ENCODE assay signal across 25 cellular contexts in the genomic region with DNA sequence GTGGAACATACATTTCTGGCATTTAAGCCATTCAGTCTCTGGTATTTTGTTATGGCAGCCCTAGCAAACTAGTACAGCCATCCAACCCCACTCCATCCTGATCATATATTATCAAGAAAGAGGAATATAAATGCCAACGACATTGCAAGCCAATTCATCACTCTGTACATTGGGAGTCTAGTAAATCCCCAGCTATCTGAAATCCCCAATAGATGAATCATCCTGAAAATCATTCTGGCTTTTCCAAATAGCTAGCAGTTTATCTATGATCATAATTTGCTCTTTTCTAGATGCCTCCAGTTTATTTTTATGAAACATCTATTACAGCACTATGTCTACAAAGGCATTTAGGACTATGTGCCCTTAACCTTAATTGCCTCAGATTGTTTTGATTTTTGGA. TPM values are rescaled to one million over a fixed set of nuclear protein-coding genes. Genes with fewer than 3 reads are reported as not detected.
A peak's percentile ranks its signal among the peaks of the same experiment; 100 is the strongest.
DNase-seq lines count a peak whose midpoint lies in the region; ATAC-seq and TF ChIP-seq lines count a peak whose summit lies in the region.
"Had no signal": no experiment of that assay in that cellular context is flagged by ENCODE, and none has a peak within 500 bp of the region (broad histone marks: within the 10 kb centered on the region; RNA-seq: fewer than 3 reads in every experiment).

No MANE protein-coding gene starts in this region.

- no peaks in the 10 kb centered on the region for H3K36me3 ChIP-seq in mammary epithelial cell (ENCODE audit: insufficient read depth, low read length)
- no peaks in the 10 kb centered on the region for H3K36me3 ChIP-seq in breast epithelium
- no peaks in the 10 kb centered on the region for H3K36me3 ChIP-seq in vagina
- H3K36me3 ChIP-seq: BLaER1, esophagus squamous epithelium, Peyer's patch, stomach, transverse colon had no signal

- in situ Hi-C loops in mammary epithelial cell (cut with MboI; ENCODE audit: low sequenced_read_pairs in 2 of 2) = loop anchor here in 1 of 2 donors (10.0 to 25.0 kb wide), 2 partner anchors 128 to 526 kb away; partner anchors contain the start of gene RAP2C

- no peaks in the 10 kb centered on the region for H3K4me1 Mint-ChIP-seq in progenitor cell of endocrine pancreas (ENCODE audit: low read depth)
- peaks cover 11% of the 10 kb centered on the region for H3K4me1 Mint-ChIP-seq in activated CD4-positive, alpha-beta memory T cell treated with anti-CD3 and anti-CD28 coated beads, Interleukin-2, amount 10 ng/mL, durations not matched to agents 7 days and 5 days
- H3K4me1 Mint-ChIP-seq: GM23338, WTC11 had no signal

- TF ChIP-seq CTCF in mammary epithelial cell (conservative IDR thresholded peaks at IDR 0.05 in 1 of 2, IDR thresholded peaks at IDR 0.05 in 1 of 2; ENCODE audit: extremely low read depth in 1 of 2, insufficient read depth in 1 of 2, low read depth in 1 of 2, low read length in 2 of 2) (no peak), breast epithelium (IDR thresholded peaks at IDR 0.05) (no peak), fibroblast of pulmonary artery (IDR thresholded peaks at IDR 0.05; ENCODE audit: low read length, missing control alignments) (no peak), vagina (IDR thresholded peaks at IDR 0.05) (no peak), progenitor cell of endocrine pancreas (IDR thresholded peaks at IDR 0.05; ENCODE audit: unreplicated experiment) (no peak)

- no peaks in the 10 kb centered on the region for H3K9me3 Mint-ChIP-seq in progenitor cell of endocrine pancreas (ENCODE audit: low read depth)
- H3K9me3 Mint-ChIP-seq in activated CD4-positive, alpha-beta memory T cell treated with anti-CD3 and anti-CD28 coated beads, Interleukin-2, amount 10 ng/mL, durations not matched to agents 7 days and 5 days = no peaks in the 10 kb centered on the region
- H3K9me3 Mint-ChIP-seq: activated CD4-positive, alpha-beta memory T cell treated with anti-CD3 and anti-CD28 coated beads for 36 hours; GM23338; memory B cell; WTC11 had no signal

- H3K4me1 ChIP-seq in mammary epithelial cell (ENCODE audit: insufficient read depth, low read length) (peaks cover 4% of the 10 kb centered on the region), breast epithelium (no peaks in the 10 kb centered on the region), vagina (no peaks in the 10 kb centered on the region)
- H3K4me1 ChIP-seq: esophagus squamous epithelium, Peyer's patch, stomach, transverse colon had no signal

- BruUV-seq in mammary epithelial cell (replicated peaks; lab: Mats Ljungman, UMichigan) = no TSS peak

- no peaks in the 10 kb centered on the region for H4K20me1 ChIP-seq in mammary epithelial cell (ENCODE audit: insufficient read depth, low read length)

- no peak overlapping the region for H3K9ac ChIP-seq in mammary epithelial cell (ENCODE audit: insufficient read depth, low read length)
- H3K9ac ChIP-seq: BLaER1 had no signal

- H3K36me3 Mint-ChIP-seq in progenitor cell of endocrine pancreas (ENCODE audit: insufficient read depth) = no peaks in the 10 kb centered on the region
- no peaks in the 10 kb centered on the region for H3K36me3 Mint-ChIP-seq in activated CD4-positive, alpha-beta memory T cell treated with anti-CD3 and anti-CD28 coated beads, Interleukin-2, amount 10 ng/mL, durations not matched to agents 7 days and 5 days (ENCODE audit: low read depth)
- H3K36me3 Mint-ChIP-seq: activated CD4-positive, alpha-beta memory T cell treated with anti-CD3 and anti-CD28 coated beads for 36 hours; memory B cell; WTC11 had no signal

- H3K27ac Mint-ChIP-seq in progenitor cell of endocrine pancreas = no peak overlapping the region
- H3K27ac Mint-ChIP-seq in activated CD4-positive, alpha-beta memory T cell treated with anti-CD3 and anti-CD28 coated beads, Interleukin-2, amount 10 ng/mL, durations not matched to agents 7 days and 5 days = no peak overlapping the region
- H3K27ac Mint-ChIP-seq: activated CD4-positive, alpha-beta memory T cell treated with anti-CD3 and anti-CD28 coated beads for 36 hours; GM23338; memory B cell; WTC11 had no signal

- H3K9me3 ChIP-seq in mammary epithelial cell (replicated peaks; ENCODE audit: insufficient read depth, low read length) (no peaks in the 10 kb centered on the region), breast epithelium (no peaks in the 10 kb centered on the region), vagina (no peaks in the 10 kb centered on the region)
- H3K9me3 ChIP-seq: BLaER1, esophagus squamous epithelium, Peyer's patch, stomach, transverse colon had no signal

- POLR2A ChIA-PET in activated CD4-positive, alpha-beta memory T cell treated with anti-CD3 and anti-CD28 coated beads, Interleukin-2, amount 10 ng/mL, durations not matched to agents 7 days and 5 days (lab: Charles Lee) = no interaction called here

- peak; percentile 23 for DNase-seq in mammary epithelial cell
- DNase-seq in breast epithelium (ENCODE audit: low spot score in 2 of 2) = no peak
- DNase-seq in amniotic epithelial cell (ENCODE audit: low read depth) = peak; percentile 29
- DNase-seq in fibroblast of pulmonary artery (ENCODE audit: low read depth) = peak; percentile 36
- no peak for DNase-seq in vagina (ENCODE audit: extremely low spot score in 2 of 2)
- no peak for DNase-seq in progenitor cell of endocrine pancreas (ENCODE audit: low spot score, unreplicated experiment)
- DNase-seq in activated CD4-positive, alpha-beta memory T cell treated with anti-CD3 and anti-CD28 coated beads, Interleukin-2, amount 10 ng/mL, durations not matched to agents 7 days and 5 days = no peak
- no peak for DNase-seq in left ventricle myocardium superior
- DNase-seq: activated CD4-positive, alpha-beta memory T cell treated with anti-CD3 and anti-CD28 coated beads for 36 hours; activated T-cell treated with anti-CD3 and anti-CD28 coated beads for 4 hours; DND-41; effector CD4-positive, alpha-beta T cell; esophagus squamous epithelium; NCI-H1417; NCI-H510A treated with DMSO at 0.1 percent for 48 hours; occipital lobe; Peyer's patch; stimulated activated CD4-positive, alpha-beta T cell treated with anti-CD3 and anti-CD28 coated beads, Interleukin-12 subunit alpha, Interleukin-12 subunit beta, amount 100 ng/mL, for 4 hours; stomach; transverse colon had no signal

- H3K4me3 ChIP-seq in mammary epithelial cell (replicated peaks in 1 of 3; ENCODE audit: insufficient read depth in 1 of 3, low read depth in 2 of 3, low read length in 3 of 3) = no peak overlapping the region
- no peak overlapping the region for H3K4me3 ChIP-seq in breast epithelium
- H3K4me3 ChIP-seq in fibroblast of pulmonary artery (replicated peaks; ENCODE audit: low read depth, low read length) = no peak overlapping the region
- H3K4me3 ChIP-seq in vagina = no peak overlapping the region
- H3K4me3 ChIP-seq: BLaER1, esophagus squamous epithelium, GM23338, Peyer's patch, stomach, transverse colon had no signal

- peak overlapping the region; percentile 19 for H3K4me2 ChIP-seq in mammary epithelial cell (ENCODE audit: insufficient read depth, low read depth, low read length)
- H3K4me2 ChIP-seq: BLaER1, GM23338 had no signal

- H3K27me3 ChIP-seq in mammary epithelial cell (ENCODE audit: insufficient read depth, low read length) (peaks cover 8% of the 10 kb centered on the region), breast epithelium (peaks cover 0 to 63% of the 10 kb centered on the region in 2 donors), vagina (no peaks in the 10 kb centered on the region)
- H3K27me3 ChIP-seq: esophagus squamous epithelium, Peyer's patch, transverse colon had no signal

- no peaks in the 10 kb centered on the region for H3K27me3 Mint-ChIP-seq in progenitor cell of endocrine pancreas
- peaks cover 3% of the 10 kb centered on the region for H3K27me3 Mint-ChIP-seq in activated CD4-positive, alpha-beta memory T cell treated with anti-CD3 and anti-CD28 coated beads, Interleukin-2, amount 10 ng/mL, durations not matched to agents 7 days and 5 days

- CTCF ChIA-PET in mammary epithelial cell (lab: Charles Lee; ENCODE audit: low non-redundant PET) = no interaction called here
- CTCF ChIA-PET in activated CD4-positive, alpha-beta memory T cell treated with anti-CD3 and anti-CD28 coated beads, Interleukin-2, amount 10 ng/mL, durations not matched to agents 7 days and 5 days (lab: Charles Lee) = no interaction called here

- no peak overlapping the region for H3K4me3 Mint-ChIP-seq in progenitor cell of endocrine pancreas (ENCODE audit: low read depth)
- H3K4me3 Mint-ChIP-seq in activated CD4-positive, alpha-beta memory T cell treated with anti-CD3 and anti-CD28 coated beads, Interleukin-2, amount 10 ng/mL, durations not matched to agents 7 days and 5 days = no peak overlapping the region
- H3K4me3 Mint-ChIP-seq: activated CD4-positive, alpha-beta memory T cell treated with anti-CD3 and anti-CD28 coated beads for 36 hours; GM23338; memory B cell; WTC11 had no signal

- H3K27ac ChIP-seq in mammary epithelial cell (ENCODE audit: insufficient read depth, low read depth, low read length) (no peak overlapping the region), breast epithelium (no peak overlapping the region), vagina (no peak overlapping the region)
- H3K27ac ChIP-seq: BLaER1, esophagus squamous epithelium, Peyer's patch, stomach, transverse colon had no signal

- WGBS in mammary epithelial cell (ENCODE audit: low coverage, missing lambda C conversion rate) = 43% methylated on average over 1 of the region's 1 CpG

- H2AFZ ChIP-seq in mammary epithelial cell (ENCODE audit: low read depth, low read length) = no peak overlapping the region
- H2AFZ ChIP-seq: GM23338 had no signal

- no peak for ATAC-seq in left ventricle myocardium superior
- ATAC-seq: GM23338, WTC11 had no signal

- intact Hi-C loops in mammary epithelial cell (cut with micrococcal nuclease) = no loop called here
- intact Hi-C loops in breast epithelium (cut with DNase I; ENCODE audit: low total_unique reads) = no loop called here
- intact Hi-C loops in vagina (cut with DNase I) = no loop called here
- intact Hi-C loops in left ventricle myocardium superior (cut with micrococcal nuclease) = no loop called here

- H3K79me2 ChIP-seq in mammary epithelial cell (ENCODE audit: insufficient read depth, low read length) = no peaks in the 10 kb centered on the region

- dilution Hi-C loops in mammary epithelial cell (cut with HindIII; ENCODE audit: low sequenced_read_pairs) = no loop called here

- TF ChIP-seq POLR2A in breast epithelium (IDR thresholded peaks at IDR 0.05) (no peak), vagina (IDR thresholded peaks at IDR 0.05) (no peak)

RNA-seq across cellular contexts. Expression of gene FRMD7, which starts 41.1 kb away (rescaled TPM):
- under 1 TPM in 1 of 2 donors, not detected in 1; 0.50 TPM for total RNA-seq in mammary epithelial cell
- polyA plus RNA-seq in mammary epithelial cell = not detected
- polyA minus RNA-seq in mammary epithelial cell = not detected
- total RNA-seq in breast epithelium = not detected
- total RNA-seq in vagina = not detected
- total RNA-seq in progenitor cell of endocrine pancreas = not detected in 2 replicates
- not detected for total RNA-seq in activated CD4-positive, alpha-beta memory T cell treated with anti-CD3 and anti-CD28 coated beads, Interleukin-2, amount 10 ng/mL, durations not matched to agents 7 days and 5 days
- 0.07 TPM for total RNA-seq in left ventricle myocardium superior
- total RNA-seq: activated CD4-positive, alpha-beta memory T cell treated with anti-CD3 and anti-CD28 coated beads for 36 hours; esophagus squamous epithelium; GM23338; occipital lobe; Peyer's patch; renal cortical epithelial cell; stomach; transverse colon; WTC11 had no signal
- polyA plus RNA-seq: GM23338, stomach had no signal

Comparison
In these comparisons a context has a peak if more than half of its experiments do, and no peak if none do; other contexts are left out.
1. DNase-seq: peak in mammary epithelial cell (single experiment), amniotic epithelial cell (single experiment) and fibroblast of pulmonary artery (single experiment); none in breast epithelium (0 of 2), vagina (0 of 2), progenitor cell of endocrine pancreas (single experiment), activated CD4-positive, alpha-beta memory T cell treated with anti-CD3 and anti-CD28 coated beads, Interleukin-2, amount 10 ng/mL, durations not matched to agents 7 days and 5 days (single experiment) and left ventricle myocardium superior (single experiment).